In genomic region chr7:137772748-137773147, GRCh38 we compare ENCODE assay signal across 14 cellular contexts.
DNase-seq lines count a peak whose midpoint lies in the region; ATAC-seq and TF ChIP-seq lines count a peak whose summit lies in the region.
"Had no signal": no experiment of that assay in that cellular context is flagged by ENCODE, and none has a peak within 500 bp of the region (broad histone marks: within the 10 kb centered on the region; RNA-seq: fewer than 3 reads in every experiment).

No MANE protein-coding gene starts in this region.

- DNase-seq in activated T-cell treated with anti-CD3 and anti-CD28 coated beads, Interleukin-2, amount 50 U/mL, for 72 hours, result no peak
- DNase-seq in activated T-cell treated with anti-CD3 and anti-CD28 coated beads, Interleukin-2, amount 50 U/mL, for 48 hours, result no peak
- no peak for DNase-seq in activated T-helper 1 cell treated with anti-CD3 and anti-CD28 coated beads, Interleukin-12 subunit alpha, Interleukin-12 subunit beta, Interleukin-2, Interleukin-4 antibody, amounts not matched to agents 30 ng/mL and 10 ng/mL and 1 ng/mL, durations not matched to agents 14 hours and 24 hours and 36 hours (ENCODE audit: low spot score)
- DNase-seq in foreskin keratinocyte (peak; percentile 25 to 54), SW480 (ENCODE audit: low spot score) (no peak), NCI-H748 (lab: John Stamatoyannopoulos, UW; ENCODE audit: unreplicated experiment) (no peak)
- DNase-seq in stimulated activated naive CD8-positive, alpha-beta T cell treated with anti-CD3 and anti-CD28 coated beads, Interleukin-15, Interleukin-2, amounts not matched to agents 100 U/mL and 50 U/mL, for 24 hours, result no peak
- DNase-seq: erythroblast; NCI-H1417; stimulated activated CD8-positive, alpha-beta memory T cell treated with anti-CD3 and anti-CD28 coated beads, Interleukin-4, amount 100 ng/mL, for 48 hours had no signal

- peaks cover 4% of the 10 kb centered on the region for H3K4me1 Mint-ChIP-seq in activated T-cell treated with anti-CD3 and anti-CD28 coated beads, Interleukin-2, amount 50 U/mL, for 72 hours (ENCODE audit: low read depth)
- peaks cover 11% of the 10 kb centered on the region for H3K4me1 Mint-ChIP-seq in activated T-helper 1 cell treated with anti-CD3 and anti-CD28 coated beads, Interleukin-12 subunit alpha, Interleukin-12 subunit beta, Interleukin-2, Interleukin-4 antibody, amounts not matched to agents 30 ng/mL and 10 ng/mL and 1 ng/mL, durations not matched to agents 14 hours and 24 hours and 36 hours (ENCODE audit: low read depth)
- H3K4me1 Mint-ChIP-seq: activated naive CD4-positive, alpha-beta T cell treated with anti-CD3 and anti-CD28 coated beads, Interleukin-2, amount 50 U/mL, for 24 hours; memory B cell had no signal

- H3K27ac Mint-ChIP-seq in activated T-cell treated with anti-CD3 and anti-CD28 coated beads, Interleukin-2, amount 50 U/mL, for 72 hours, result peak overlapping the region; percentile 17
- peak overlapping the region; percentile 42 for H3K27ac Mint-ChIP-seq in activated T-helper 1 cell treated with anti-CD3 and anti-CD28 coated beads, Interleukin-12 subunit alpha, Interleukin-12 subunit beta, Interleukin-2, Interleukin-4 antibody, amounts not matched to agents 30 ng/mL and 10 ng/mL and 1 ng/mL, durations not matched to agents 14 hours and 24 hours and 36 hours
- H3K27ac Mint-ChIP-seq: activated naive CD4-positive, alpha-beta T cell treated with anti-CD3 and anti-CD28 coated beads, Interleukin-2, amount 50 U/mL, for 24 hours; memory B cell had no signal

- H3K27ac ChIP-seq in foreskin keratinocyte, result no peak overlapping the region

- H3K36me3 Mint-ChIP-seq in activated T-cell treated with anti-CD3 and anti-CD28 coated beads, Interleukin-2, amount 50 U/mL, for 72 hours (ENCODE audit: insufficient read depth in 2 of 2), result no peaks in the 10 kb centered on the region
- H3K36me3 Mint-ChIP-seq in activated T-helper 1 cell treated with anti-CD3 and anti-CD28 coated beads, Interleukin-12 subunit alpha, Interleukin-12 subunit beta, Interleukin-2, Interleukin-4 antibody, amounts not matched to agents 30 ng/mL and 10 ng/mL and 1 ng/mL, durations not matched to agents 14 hours and 24 hours and 36 hours (ENCODE audit: low read depth), result peaks cover 2% of the 10 kb centered on the region
- H3K36me3 Mint-ChIP-seq: activated naive CD4-positive, alpha-beta T cell treated with anti-CD3 and anti-CD28 coated beads, Interleukin-2, amount 50 U/mL, for 24 hours; memory B cell had no signal

- no peaks in the 10 kb centered on the region for H3K27me3 ChIP-seq in foreskin keratinocyte

- ATAC-seq in activated T-cell treated with anti-CD3 and anti-CD28 coated beads, Interleukin-2, amount 50 U/mL, for 72 hours (replicated peaks in 1 of 2), result peak; percentile 60 to 71
- ATAC-seq in foreskin keratinocyte (peak; percentile 79), GM19467 (IDR thresholded peaks at IDR 0.05; ENCODE audit: unreplicated experiment) (no peak)
- peak; percentile 65 for ATAC-seq in stimulated activated naive CD8-positive, alpha-beta T cell treated with anti-CD3 and anti-CD28 coated beads, Interleukin-15, Interleukin-2, amounts not matched to agents 100 U/mL and 50 U/mL, for 24 hours
- ATAC-seq: sciatic nerve had no signal

- intact Hi-C loops in activated T-helper 1 cell treated with anti-CD3 and anti-CD28 coated beads, Interleukin-12 subunit alpha, Interleukin-12 subunit beta, Interleukin-2, Interleukin-4 antibody, amounts not matched to agents 30 ng/mL and 10 ng/mL and 1 ng/mL, durations not matched to agents 14 hours and 24 hours and 36 hours (cut with micrococcal nuclease), result loop anchor here (5.0 kb wide), 3 partner anchors 100 to 230 kb away; partner anchors contain the start of gene CREB3L2

- no peaks in the 10 kb centered on the region for H3K9me3 Mint-ChIP-seq in activated T-cell treated with anti-CD3 and anti-CD28 coated beads, Interleukin-2, amount 50 U/mL, for 72 hours
- no peaks in the 10 kb centered on the region for H3K9me3 Mint-ChIP-seq in activated T-helper 1 cell treated with anti-CD3 and anti-CD28 coated beads, Interleukin-12 subunit alpha, Interleukin-12 subunit beta, Interleukin-2, Interleukin-4 antibody, amounts not matched to agents 30 ng/mL and 10 ng/mL and 1 ng/mL, durations not matched to agents 14 hours and 24 hours and 36 hours
- H3K9me3 Mint-ChIP-seq: activated naive CD4-positive, alpha-beta T cell treated with anti-CD3 and anti-CD28 coated beads, Interleukin-2, amount 50 U/mL, for 24 hours had no signal

- peaks cover 8% of the 10 kb centered on the region for H3K27me3 Mint-ChIP-seq in activated T-cell treated with anti-CD3 and anti-CD28 coated beads, Interleukin-2, amount 50 U/mL, for 72 hours (ENCODE audit: low read depth)
- no peaks in the 10 kb centered on the region for H3K27me3 Mint-ChIP-seq in activated T-helper 1 cell treated with anti-CD3 and anti-CD28 coated beads, Interleukin-12 subunit alpha, Interleukin-12 subunit beta, Interleukin-2, Interleukin-4 antibody, amounts not matched to agents 30 ng/mL and 10 ng/mL and 1 ng/mL, durations not matched to agents 14 hours and 24 hours and 36 hours (ENCODE audit: insufficient read depth)

- no peak for TF ChIP-seq CTCF in foreskin keratinocyte (conservative IDR thresholded peaks at IDR 0.05)

- peak overlapping the region in 1 of 2 donors; percentile 20 for H3K4me3 Mint-ChIP-seq in activated T-cell treated with anti-CD3 and anti-CD28 coated beads, Interleukin-2, amount 50 U/mL, for 72 hours
- peak overlapping the region; percentile 72 for H3K4me3 Mint-ChIP-seq in activated T-helper 1 cell treated with anti-CD3 and anti-CD28 coated beads, Interleukin-12 subunit alpha, Interleukin-12 subunit beta, Interleukin-2, Interleukin-4 antibody, amounts not matched to agents 30 ng/mL and 10 ng/mL and 1 ng/mL, durations not matched to agents 14 hours and 24 hours and 36 hours
- H3K4me3 Mint-ChIP-seq: activated naive CD4-positive, alpha-beta T cell treated with anti-CD3 and anti-CD28 coated beads, Interleukin-2, amount 50 U/mL, for 24 hours; memory B cell had no signal

- H3K4me1 ChIP-seq in foreskin keratinocyte, result peaks cover 27% of the 10 kb centered on the region

Comparison
In these comparisons a context has a peak if more than half of its experiments do, and no peak if none do; other contexts are left out.
1. DNase-seq: peak in foreskin keratinocyte (2 of 2); none in activated T-cell treated with anti-CD3 and anti-CD28 coated beads, Interleukin-2, amount 50 U/mL, for 72 hours (0 of 2), activated T-cell treated with anti-CD3 and anti-CD28 coated beads, Interleukin-2, amount 50 U/mL, for 48 hours (0 of 2), activated T-helper 1 cell treated with anti-CD3 and anti-CD28 coated beads, Interleukin-12 subunit alpha, Interleukin-12 subunit beta, Interleukin-2, Interleukin-4 antibody, amounts not matched to agents 30 ng/mL and 10 ng/mL and 1 ng/mL, durations not matched to agents 14 hours and 24 hours and 36 hours (single experiment), stimulated activated naive CD8-positive, alpha-beta T cell treated with anti-CD3 and anti-CD28 coated beads, Interleukin-15, Interleukin-2, amounts not matched to agents 100 U/mL and 50 U/mL, for 24 hours (single experiment), SW480 (single experiment) and NCI-H748 (single experiment).